22 cellular contexts compared by ENCODE assay signal in genomic region chr1:34617717-34618116, GRCh38.
DNase-seq lines count a peak whose midpoint lies in the region; ATAC-seq, FAIRE-seq and TF ChIP-seq lines count a peak whose summit lies in the region.
"Had no signal": no experiment of that assay in that cellular context is flagged by ENCODE, and none has a peak within 500 bp of the region (broad histone marks: within the 10 kb centered on the region; RNA-seq: fewer than 3 reads in every experiment).

No MANE protein-coding gene starts in this region.

- TF ChIP-seq CTCF in HepG2 (CRISPR knock-in tag; IDR thresholded peaks at IDR 0.05) (no peak), right lobe of liver (IDR thresholded peaks at IDR 0.05) (no peak), NB4 (IDR thresholded peaks at IDR 0.05; ENCODE audit: low read depth, low read length) (no peak), K562 (IDR thresholded peaks at IDR 0.05 in 2 of 3, conservative IDR thresholded peaks at IDR 0.05 in 1 of 3; ENCODE audit: insufficient read depth in 2 of 3, low read depth in 1 of 3, low read length in 3 of 3) (no peak)

- H3K79me2 ChIP-seq in HepG2 (ENCODE audit: insufficient read depth, low read length): no peaks in the 10 kb centered on the region
- H3K79me2 ChIP-seq in K562 (ENCODE audit: control insufficient read depth, insufficient read depth, low read length): no peaks in the 10 kb centered on the region

- H3K4me3 Mint-ChIP-seq in activated T-cell treated with anti-CD3 and anti-CD28 coated beads, Interleukin-2, amount 50 U/mL, for 4 hours: no peak overlapping the region
- H3K4me3 Mint-ChIP-seq: CD4-positive, CD25-positive, alpha-beta regulatory T cell; CD8-positive, alpha-beta memory T cell had no signal

- H2AFZ ChIP-seq in HepG2 (ENCODE audit: low read length) (no peak overlapping the region), K562 (ENCODE audit: low read depth, low read length) (no peak overlapping the region)
- H2AFZ ChIP-seq: GM23248 had no signal

- BruUV-seq in HepG2 (replicated peaks; lab: Mats Ljungman, UMichigan) (no TSS peak), K562 (replicated peaks; lab: Mats Ljungman, UMichigan) (no TSS peak)

- 0% methylated on average over 2 of the region's 2 CpGs for WGBS in HepG2 (ENCODE audit: low lambda C conversion rate)
- 14% methylated on average over 1 of the region's 2 CpGs for WGBS in right lobe of liver (ENCODE audit: insufficient coverage, low coverage, low lambda C conversion rate, missing lambda C conversion rate)
- WGBS in K562 (ENCODE audit: insufficient coverage, low coverage, missing lambda C conversion rate): 0% methylated on average over 2 of the region's 2 CpGs

- H3K9ac ChIP-seq in HepG2 (ENCODE audit: insufficient read depth, low read depth, low read length) (no peak overlapping the region), K562 (ENCODE audit: insufficient read depth in 1 of 2, low read depth in 2 of 2, low read length in 2 of 2) (no peak overlapping the region)
- H3K9ac ChIP-seq: BLaER1, GM23248 had no signal

- H3K36me3 Mint-ChIP-seq in activated T-cell treated with anti-CD3 and anti-CD28 coated beads, Interleukin-2, amount 50 U/mL, for 4 hours (ENCODE audit: insufficient read depth): no peaks in the 10 kb centered on the region
- H3K36me3 Mint-ChIP-seq: CD4-positive, CD25-positive, alpha-beta regulatory T cell; CD8-positive, alpha-beta memory T cell had no signal

- CTCF ChIA-PET in HepG2 (lab: Yijun Ruan, JAX; ENCODE audit: low intra/inter-chr PET ratio, low total read pairs) (no interaction called here), K562 (lab: Yijun Ruan, JAX; ENCODE audit: low intra/inter-chr PET ratio) (no interaction called here)

- FAIRE-seq in HepG2 (lab: Jason Lieb, UNC) (no peak), K562 (lab: Jason Lieb, UNC) (no peak)
- FAIRE-seq: G401.6, GM12891, GM19239, H54, HTR-8/SVneo had no signal

- H3K4me1 ChIP-seq in HepG2 (ENCODE audit: insufficient read depth, low read length): no peaks in the 10 kb centered on the region
- H3K4me1 ChIP-seq in right lobe of liver: no peaks in the 10 kb centered on the region
- H3K4me1 ChIP-seq in K562 (replicated peaks in 1 of 2; ENCODE audit: control insufficient read depth in 2 of 2, insufficient read depth in 2 of 2, low read length in 2 of 2): no peaks in the 10 kb centered on the region
- H3K4me1 ChIP-seq: BLaER1 had no signal

- intact Hi-C loops in HepG2 (cut with micrococcal nuclease; ENCODE audit: unreplicated experiment) (no loop called here), right lobe of liver (cut with DNase I) (no loop called here), K562 (cut with micrococcal nuclease) (no loop called here)

- H3K27me3 ChIP-seq in HepG2 (ENCODE audit: control insufficient read depth in 1 of 2, insufficient read depth in 2 of 2, low read length in 2 of 2) (no peaks in the 10 kb centered on the region), right lobe of liver (no peaks in the 10 kb centered on the region), K562 (ENCODE audit: control insufficient read depth in 2 of 2, insufficient read depth in 2 of 2, low read length in 2 of 2) (peaks cover 0 to 6% of the 10 kb centered on the region in 2 experiments; a peak in 2 of 5 replicates)
- H3K27me3 ChIP-seq: BLaER1 had no signal

- H3K9me3 Mint-ChIP-seq in activated T-cell treated with anti-CD3 and anti-CD28 coated beads, Interleukin-2, amount 50 U/mL, for 4 hours: no peaks in the 10 kb centered on the region
- H3K9me3 Mint-ChIP-seq: CD8-positive, alpha-beta memory T cell had no signal

- in situ Hi-C loops in HepG2 (cut with HindIII; ENCODE audit: extremely low pct_ligation_motif_present, low pct_unique_long_range_greater_than_20kb) (no loop called here), K562 (cut with MboI) (no loop called here)

- H3K9me1 ChIP-seq in K562 (ENCODE audit: control insufficient read depth, insufficient read depth, low read length): no peaks in the 10 kb centered on the region

- TF ChIP-seq EP300 in HepG2 (IDR thresholded peaks at IDR 0.05; ENCODE audit: low read depth in 2 of 2, low read length in 2 of 2) (no peak), HepG2 (CRISPR knock-in tag; IDR thresholded peaks at IDR 0.05; ENCODE audit: borderline replicate concordance) (no peak), K562 (IDR thresholded peaks at IDR 0.05; ENCODE audit: low read length) (no peak)

- DNase-seq in HepG2 (ENCODE audit: low spot score) (no peak), right lobe of liver (no peak), NB4 (ENCODE audit: low read depth) (peak; percentile 9), K562 (ENCODE audit: extremely low read depth in 1 of 4, low spot score in 3 of 4) (no peak), putamen (ENCODE audit: low spot score) (peak; percentile 9), CD1c-positive myeloid dendritic cell (ENCODE audit: extremely low spot score) (no peak)
- no peak for DNase-seq in activated T-cell treated with anti-CD3 and anti-CD28 coated beads, Interleukin-2, amount 50 U/mL, for 4 hours
- DNase-seq: 8988T; CD4-positive, CD25-positive, alpha-beta regulatory T cell; CD8-positive, alpha-beta memory T cell; COR-L47; DMS 273 treated with DMSO at 0.1 percent for 48 hours; DMS53; GM23248; HCEC 1CT had no signal

- H3K36me3 ChIP-seq in HepG2 (replicated peaks in 1 of 2; ENCODE audit: control insufficient read depth in 1 of 2, insufficient read depth in 2 of 2, low read length in 2 of 2) (no peaks in the 10 kb centered on the region), right lobe of liver (no peaks in the 10 kb centered on the region), K562 (ENCODE audit: control insufficient read depth, insufficient read depth, low read length) (no peaks in the 10 kb centered on the region)
- H3K36me3 ChIP-seq: BLaER1 had no signal

- no peak for ATAC-seq in HepG2
- ATAC-seq in right lobe of liver: no peak
- ATAC-seq in K562: no peak
- ATAC-seq in activated T-cell treated with anti-CD3 and anti-CD28 coated beads, Interleukin-2, amount 50 U/mL, for 4 hours: no peak
- no peak for ATAC-seq in HG03108 (IDR thresholded peaks at IDR 0.05; ENCODE audit: unreplicated experiment)

- no peak overlapping the region for H3K4me3 ChIP-seq in HepG2 (replicated peaks in 1 of 3; ENCODE audit: insufficient read depth in 1 of 3, low read depth in 2 of 3, low read length in 3 of 3)
- H3K4me3 ChIP-seq in right lobe of liver: no peak overlapping the region
- no peak overlapping the region for H3K4me3 ChIP-seq in NB4 (ENCODE audit: low read depth, low read length)
- H3K4me3 ChIP-seq in K562: no peak overlapping the region
- H3K4me3 ChIP-seq: BLaER1, GM23248 had no signal

- H3K9me3 ChIP-seq in HepG2 (ENCODE audit: low read length) (no peaks in the 10 kb centered on the region), right lobe of liver (no peaks in the 10 kb centered on the region), K562 (replicated peaks; ENCODE audit: control insufficient read depth, insufficient read depth, low read depth, low read length) (no peaks in the 10 kb centered on the region)
- H3K9me3 ChIP-seq: BLaER1 had no signal

- POLR2A ChIA-PET in HepG2 (lab: Yijun Ruan, JAX): no interaction called here
- POLR2A ChIA-PET in K562 (lab: Yijun Ruan, JAX): no interaction called here

- no peak overlapping the region for H3K4me2 ChIP-seq in HepG2 (ENCODE audit: low read depth, low read length)
- H3K4me2 ChIP-seq in K562 (ENCODE audit: insufficient read depth, low read length): no peak overlapping the region
- H3K4me2 ChIP-seq: BLaER1 had no signal

- H4K20me1 ChIP-seq in HepG2 (ENCODE audit: insufficient read depth, low read length) (no peaks in the 10 kb centered on the region), K562 (replicated peaks; ENCODE audit: control insufficient read depth, insufficient read depth, low read length) (no peaks in the 10 kb centered on the region; the same call in 1 of the 2 replicates)
- H4K20me1 ChIP-seq: BLaER1 had no signal

- H3K4me1 Mint-ChIP-seq in activated T-cell treated with anti-CD3 and anti-CD28 coated beads, Interleukin-2, amount 50 U/mL, for 4 hours (ENCODE audit: low read depth): no peaks in the 10 kb centered on the region
- H3K4me1 Mint-ChIP-seq: CD4-positive, CD25-positive, alpha-beta regulatory T cell; CD8-positive, alpha-beta memory T cell had no signal

- TF ChIP-seq RAD21 in HepG2 (CRISPR knock-in tag; IDR thresholded peaks at IDR 0.05): no peak
- no peak for TF ChIP-seq RAD21 in K562 (CRISPR knock-in tag; conservative IDR thresholded peaks at IDR 0.05 in 1 of 2, IDR thresholded peaks at IDR 0.05 in 1 of 2)

- TF ChIP-seq POLR2A in HepG2 (IDR thresholded peaks at IDR 0.05; ENCODE audit: insufficient read depth in 1 of 2, low read depth in 2 of 2, low read length in 2 of 2): no peak
- TF ChIP-seq POLR2A in right lobe of liver (IDR thresholded peaks at IDR 0.05): no peak
- no peak for TF ChIP-seq POLR2A in NB4 (IDR thresholded peaks at IDR 0.05; ENCODE audit: extremely low read depth, insufficient read length)
- TF ChIP-seq POLR2A in K562 (conservative IDR thresholded peaks at IDR 0.05): no peak

- H3K27ac ChIP-seq in HepG2 (ENCODE audit: extremely low read length, insufficient read depth, low read length) (no peak overlapping the region), right lobe of liver (no peak overlapping the region), K562 (ENCODE audit: extremely low read depth, low read depth, low read length) (no peak overlapping the region)
- H3K27ac ChIP-seq: BLaER1, GM23248 had no signal

- H3K27me3 Mint-ChIP-seq in activated T-cell treated with anti-CD3 and anti-CD28 coated beads, Interleukin-2, amount 50 U/mL, for 4 hours (ENCODE audit: low read depth): peaks cover 21% of the 10 kb centered on the region

TF ChIP-seq in HepG2, 621 proteins besides CTCF, POLR2A, EP300 and RAD21 (continues in another document):
- peak; percentile 87 for TF ChIP-seq CEBPB (IDR thresholded peaks at IDR 0.05; ENCODE audit: borderline replicate concordance, low read depth, low read length)

TF ChIP-seq in K562, 482 proteins besides CTCF, POLR2A, EP300 and RAD21:
- TF ChIP-seq CEBPB (tag; IDR thresholded peaks at IDR 0.05) (peak; percentile 87), CEBPG (CRISPR knock-in tag; IDR thresholded peaks at IDR 0.05) (no peak), CEBPG (tag; conservative IDR thresholded peaks at IDR 0.05 in 1 of 2, IDR thresholded peaks at IDR 0.05 in 1 of 2) (peak; percentile 69 to 91), ZBTB5 (IDR thresholded peaks at IDR 0.05) (no peak)

Comparison
In these comparisons a context has a peak if more than half of its experiments do, and no peak if none do; other contexts are left out.
1. DNase-seq: peak in NB4 (single experiment) and putamen (single experiment); none in HepG2 (single experiment), right lobe of liver (0 of 3), K562 (0 of 4), CD1c-positive myeloid dendritic cell (single experiment) and activated T-cell treated with anti-CD3 and anti-CD28 coated beads, Interleukin-2, amount 50 U/mL, for 4 hours (single experiment).
2. Of the 241 proteins assayed by ChIP-seq in both HepG2 and K562: peak only in HepG2: none; only in K562: CEBPG; in both: CEBPB; in neither: 239.